Comparison of ENCODE assay signal across 15 cellular contexts in genomic region chr2:25297738-25298137, GRCh38. TPM values are rescaled to one million over a fixed set of nuclear protein-coding genes. Genes with fewer than 3 reads are reported as not detected.
DNase-seq lines count a peak whose midpoint lies in the region; ATAC-seq and TF ChIP-seq lines count a peak whose summit lies in the region.
"Had no signal": no experiment of that assay in that cellular context is flagged by ENCODE, and none has a peak within 500 bp of the region (broad histone marks: within the 10 kb centered on the region; RNA-seq: fewer than 3 reads in every experiment).

No MANE protein-coding gene starts in this region.

- H3K9me3 Mint-ChIP-seq in activated T-cell treated with anti-CD3 and anti-CD28 coated beads, Interleukin-2, amount 50 U/mL, for 24 hours: no peaks in the 10 kb centered on the region
- no peaks in the 10 kb centered on the region for H3K9me3 Mint-ChIP-seq in activated CD8-positive, alpha-beta T cell treated with anti-CD3 and anti-CD28 coated beads, Interleukin-2, amount 10 ng/mL, durations not matched to agents 7 days and 5 days (ENCODE audit: insufficient read depth)
- no peaks in the 10 kb centered on the region for H3K9me3 Mint-ChIP-seq in type B pancreatic cell
- H3K9me3 Mint-ChIP-seq: activated T-cell treated with anti-CD3 and anti-CD28 coated beads, Interleukin-2, amount 50 U/mL, for 72 hours had no signal

- H3K27me3 ChIP-seq in upper lobe of right lung (no peaks in the 10 kb centered on the region), testis (no peaks in the 10 kb centered on the region)
- H3K27me3 ChIP-seq: stomach had no signal

- H3K27ac Mint-ChIP-seq in activated T-cell treated with anti-CD3 and anti-CD28 coated beads, Interleukin-2, amount 50 U/mL, for 24 hours: peak overlapping the region; percentile 57
- H3K27ac Mint-ChIP-seq in activated CD8-positive, alpha-beta T cell treated with anti-CD3 and anti-CD28 coated beads, Interleukin-2, amount 10 ng/mL, durations not matched to agents 7 days and 5 days: peak overlapping the region; percentile 78
- no peak overlapping the region for H3K27ac Mint-ChIP-seq in type B pancreatic cell
- H3K27ac Mint-ChIP-seq: activated T-cell treated with anti-CD3 and anti-CD28 coated beads, Interleukin-2, amount 50 U/mL, for 72 hours had no signal

- H3K36me3 Mint-ChIP-seq in activated T-cell treated with anti-CD3 and anti-CD28 coated beads, Interleukin-2, amount 50 U/mL, for 24 hours (ENCODE audit: low read depth): peaks cover 88% of the 10 kb centered on the region
- H3K36me3 Mint-ChIP-seq in activated CD8-positive, alpha-beta T cell treated with anti-CD3 and anti-CD28 coated beads, Interleukin-2, amount 10 ng/mL, durations not matched to agents 7 days and 5 days (ENCODE audit: low read depth): peaks cover 52% of the 10 kb centered on the region
- H3K36me3 Mint-ChIP-seq in type B pancreatic cell: peaks cover 10% of the 10 kb centered on the region

- H3K4me1 Mint-ChIP-seq in activated T-cell treated with anti-CD3 and anti-CD28 coated beads, Interleukin-2, amount 50 U/mL, for 24 hours (ENCODE audit: low read depth): peaks cover 74% of the 10 kb centered on the region
- H3K4me1 Mint-ChIP-seq in activated CD8-positive, alpha-beta T cell treated with anti-CD3 and anti-CD28 coated beads, Interleukin-2, amount 10 ng/mL, durations not matched to agents 7 days and 5 days (ENCODE audit: low read depth): peaks cover 88% of the 10 kb centered on the region
- H3K4me1 Mint-ChIP-seq in type B pancreatic cell (ENCODE audit: unreplicated experiment): peaks cover 16% of the 10 kb centered on the region

- no peak for DNase-seq in activated T-cell treated with anti-CD3 and anti-CD28 coated beads, Interleukin-2, amount 50 U/mL, for 24 hours
- DNase-seq in activated T-cell treated with anti-CD3 and anti-CD28 coated beads, Interleukin-2, amount 50 U/mL, for 1 hour: no peak
- DNase-seq in LNCaP clone FGC (ENCODE audit: low read depth) (no peak), type B pancreatic cell (ENCODE audit: extremely low spot score, unreplicated experiment) (no peak), upper lobe of right lung (no peak), testis (no peak)
- no peak for DNase-seq in activated CD8-positive, alpha-beta T cell treated with anti-CD3 and anti-CD28 coated beads, Interleukin-2, amount 10 ng/mL, durations not matched to agents 7 days and 5 days
- DNase-seq: activated T-cell treated with anti-CD3 and anti-CD28 coated beads, Interleukin-2, amount 50 U/mL, for 72 hours; EL; NCI-H2171 treated with DMSO at 0.1 percent for 48 hours; small intestine; stomach; SW 1271 had no signal

- H3K4me3 ChIP-seq in LNCaP clone FGC (ENCODE audit: low read depth, low read length): no peak overlapping the region
- no peak overlapping the region for H3K4me3 ChIP-seq in upper lobe of right lung
- H3K4me3 ChIP-seq in testis: no peak overlapping the region
- H3K4me3 ChIP-seq: stomach had no signal

- POLR2A ChIA-PET in activated CD8-positive, alpha-beta T cell treated with anti-CD3 and anti-CD28 coated beads, Interleukin-2, amount 10 ng/mL, durations not matched to agents 7 days and 5 days (lab: Charles Lee): interaction anchor here (0.6 kb wide), 1 partner anchor 15 kb away, joined by 4 read pairs; no protein-coding TSS in a partner anchor

- H3K4me3 Mint-ChIP-seq in activated T-cell treated with anti-CD3 and anti-CD28 coated beads, Interleukin-2, amount 50 U/mL, for 24 hours: no peak overlapping the region
- no peak overlapping the region for H3K4me3 Mint-ChIP-seq in activated CD8-positive, alpha-beta T cell treated with anti-CD3 and anti-CD28 coated beads, Interleukin-2, amount 10 ng/mL, durations not matched to agents 7 days and 5 days
- H3K4me3 Mint-ChIP-seq in type B pancreatic cell: no peak overlapping the region
- H3K4me3 Mint-ChIP-seq: activated T-cell treated with anti-CD3 and anti-CD28 coated beads, Interleukin-2, amount 50 U/mL, for 72 hours had no signal

- intact Hi-C loops in upper lobe of right lung (cut with DNase I) (no loop called here), testis (cut with DNase I; ENCODE audit: low total_unique reads) (no loop called here)

- no peak for TF ChIP-seq POLR2A in testis (IDR thresholded peaks at IDR 0.05)

- ATAC-seq in activated CD8-positive, alpha-beta T cell treated with anti-CD3 and anti-CD28 coated beads, Interleukin-2, amount 10 ng/mL, durations not matched to agents 7 days and 5 days: no peak
- ATAC-seq in GM18858 (IDR thresholded peaks at IDR 0.05; ENCODE audit: unreplicated experiment) (no peak), upper lobe of right lung (no peak)
- ATAC-seq: activated T-cell treated with anti-CD3 and anti-CD28 coated beads, Interleukin-2, amount 50 U/mL, for 72 hours had no signal

- 73 to 76% methylated on average over 4 to 7 of the region's 7 CpGs for WGBS in testis, 2 donors

- H3K4me1 ChIP-seq in upper lobe of right lung (peaks cover 38% of the 10 kb centered on the region), testis (peaks cover 20% of the 10 kb centered on the region)
- H3K4me1 ChIP-seq: parathyroid adenoma had no signal

- H3K27ac ChIP-seq in upper lobe of right lung (no peak overlapping the region), testis (no peak overlapping the region)
- H3K27ac ChIP-seq: parathyroid adenoma had no signal

- H3K36me3 ChIP-seq in upper lobe of right lung (peaks cover 13% of the 10 kb centered on the region), testis (ENCODE audit: low read depth, missing control alignments) (no peaks in the 10 kb centered on the region)

- CTCF ChIA-PET in activated CD8-positive, alpha-beta T cell treated with anti-CD3 and anti-CD28 coated beads, Interleukin-2, amount 10 ng/mL, durations not matched to agents 7 days and 5 days (lab: Charles Lee): interaction anchor here (4.7 kb wide), 1 partner anchor 20 kb away, joined by 62 read pairs; no protein-coding TSS in a partner anchor

- TF ChIP-seq CTCF in LNCaP clone FGC (IDR thresholded peaks at IDR 0.05; ENCODE audit: control insufficient read depth, extremely low read depth, insufficient read depth): 0 out of 2 replicates have a peak, but pooled peaks have one; percentile 15
- TF ChIP-seq CTCF in type B pancreatic cell (conservative IDR thresholded peaks at IDR 0.05): peak; percentile 17
- no peak for TF ChIP-seq CTCF in upper lobe of right lung (IDR thresholded peaks at IDR 0.05)
- TF ChIP-seq CTCF in testis (IDR thresholded peaks at IDR 0.05): no peak

- H3K9me3 ChIP-seq in upper lobe of right lung: no peaks in the 10 kb centered on the region
- no peaks in the 10 kb centered on the region for H3K9me3 ChIP-seq in testis
- H3K9me3 ChIP-seq: stomach had no signal

- H3K27me3 Mint-ChIP-seq in activated T-cell treated with anti-CD3 and anti-CD28 coated beads, Interleukin-2, amount 50 U/mL, for 24 hours: no peaks in the 10 kb centered on the region
- H3K27me3 Mint-ChIP-seq in activated CD8-positive, alpha-beta T cell treated with anti-CD3 and anti-CD28 coated beads, Interleukin-2, amount 10 ng/mL, durations not matched to agents 7 days and 5 days (ENCODE audit: low read depth): no peaks in the 10 kb centered on the region
- no peaks in the 10 kb centered on the region for H3K27me3 Mint-ChIP-seq in type B pancreatic cell

RNA-seq across cellular contexts. Expression of gene DNMT3A, which starts 44.0 kb away (rescaled TPM):
- total RNA-seq in activated CD8-positive, alpha-beta T cell treated with anti-CD3 and anti-CD28 coated beads, Interleukin-2, amount 10 ng/mL, durations not matched to agents 7 days and 5 days: 10 to 100 TPM; 76.4 to 79.8 TPM
- total RNA-seq in type B pancreatic cell (ENCODE audit: low replicate concordance): 97.6 and 139 TPM in 2 replicates
- total RNA-seq in upper lobe of right lung: 31.3 TPM
- 10 to 100 TPM; 36.3 TPM for total RNA-seq in testis
- 15.5 TPM for polyA plus RNA-seq in testis (ENCODE audit: insufficient read depth, low read depth, low replicate concordance)

Comparison
In these comparisons a context has a peak if more than half of its experiments do, and no peak if none do; other contexts are left out.
1. CTCF ChIP-seq: peak in LNCaP clone FGC (single experiment) and type B pancreatic cell (single experiment); none in upper lobe of right lung (single experiment) and testis (0 of 3).